1 cellular context compared by ENCODE assay signal in genomic region chr7:111954474-111955311, GRCh38.
TF ChIP-seq lines count a peak whose summit lies in the region.

No MANE protein-coding gene starts in this region.

TF ChIP-seq in H1, 55 proteins besides CTCF, POLR2A, EP300 and RAD21 (continued from another document):
- TF ChIP-seq FOSL1 (IDR thresholded peaks at IDR 0.05; ENCODE audit: insufficient read depth, low read depth, low read length) (no peak), EGR1 (IDR thresholded peaks at IDR 0.05; ENCODE audit: borderline replicate concordance, low read depth, low read length) (no peak), POLR2AphosphoS5 (IDR thresholded peaks at IDR 0.05; ENCODE audit: low read depth, low read length) (no peak), POU5F1 (IDR thresholded peaks at IDR 0.05; ENCODE audit: low read depth, low read length) (no peak), RBBP5 (IDR thresholded peaks at IDR 0.05; ENCODE audit: borderline replicate concordance, low read depth, low read length) (no peak), RXRA (IDR thresholded peaks at IDR 0.05; ENCODE audit: insufficient read depth, low read depth, low read length) (no peak), KDM5A (IDR thresholded peaks at IDR 0.05; ENCODE audit: low read length) (no peak), RNF2 (IDR thresholded peaks at IDR 0.05; ENCODE audit: borderline replicate concordance, low read depth, low read length, missing control alignments, poor library complexity, severe bottlenecking) (no peak)
TF ChIP-seq in H1: peak in this region for 0.
